In genomic region chr6:125074120-125074519, GRCh38 we compare ENCODE assay signal across 32 cellular contexts.
DNase-seq lines count a peak whose midpoint lies in the region; ATAC-seq, FAIRE-seq and TF ChIP-seq lines count a peak whose summit lies in the region.
"Had no signal": no experiment of that assay in that cellular context is flagged by ENCODE, and none has a peak within 500 bp of the region (broad histone marks: within the 10 kb centered on the region; RNA-seq: fewer than 3 reads in every experiment).

No MANE protein-coding gene starts in this region.

- H3K79me2 ChIP-seq in K562 (ENCODE audit: control insufficient read depth, insufficient read depth, low read length), result peaks cover 15% of the 10 kb centered on the region; the same call in 2 of the 3 replicates

- no peak for FAIRE-seq in K562 (lab: Jason Lieb, UNC)
- FAIRE-seq: A204.1, A549 had no signal

- H3K4me3 Mint-ChIP-seq in type B pancreatic cell, result no peak overlapping the region
- H3K4me3 Mint-ChIP-seq in stimulated activated memory B cell treated with anti-CD40 and anti-IgM and Interleukin-4, amounts not matched to agents 10 μg/mL and 1 μg/mL and 100 μg/mL, for 72 hours, result no peak overlapping the region
- H3K4me3 Mint-ChIP-seq: B cell; CD14-positive monocyte; CD4-positive, alpha-beta memory T cell; CD4-positive, alpha-beta T cell; CD4-positive, CD25-positive, alpha-beta regulatory T cell; CD8-positive, alpha-beta memory T cell; CD8-positive, alpha-beta T cell had no signal

- no peaks in the 10 kb centered on the region for H3K9me3 ChIP-seq in K562 (replicated peaks; ENCODE audit: control insufficient read depth, insufficient read depth, low read depth, low read length)
- H3K9me3 ChIP-seq: A549, BE2C, BLaER1, Caco-2 had no signal

- no peaks in the 10 kb centered on the region for H3K9me3 Mint-ChIP-seq in type B pancreatic cell
- H3K9me3 Mint-ChIP-seq in stimulated activated memory B cell treated with anti-CD40 and anti-IgM and Interleukin-4, amounts not matched to agents 10 μg/mL and 1 μg/mL and 100 μg/mL, for 72 hours, result peaks cover 3% of the 10 kb centered on the region
- H3K9me3 Mint-ChIP-seq: CD14-positive monocyte; CD4-positive, alpha-beta T cell; CD8-positive, alpha-beta memory T cell; CD8-positive, alpha-beta T cell had no signal

- H3K27me3 ChIP-seq in K562 (ENCODE audit: control insufficient read depth in 2 of 2, insufficient read depth in 2 of 2, low read length in 2 of 2), result no peaks in the 10 kb centered on the region
- H3K27me3 ChIP-seq: BE2C; BLaER1; BLaER1 treated with 17β-estradiol and CSF1 and Interleukin-3, amounts not matched to agents 10 nM and 100 nM had no signal

- ATAC-seq in K562, result no peak
- no peak for ATAC-seq in stimulated activated memory B cell treated with anti-CD40 and anti-IgM and Interleukin-4, amounts not matched to agents 10 μg/mL and 1 μg/mL and 100 μg/mL, for 72 hours
- ATAC-seq: A549; CD8-positive, alpha-beta T cell had no signal

- H3K9ac ChIP-seq in K562 (ENCODE audit: insufficient read depth in 1 of 2, low read depth in 2 of 2, low read length in 2 of 2), result no peak overlapping the region
- H3K9ac ChIP-seq: BLaER1; BLaER1 treated with 17β-estradiol and CSF1 and Interleukin-3, amounts not matched to agents 10 nM and 100 nM had no signal

- no peak overlapping the region for H3K27ac ChIP-seq in K562 (ENCODE audit: extremely low read depth, low read depth, low read length)
- H3K27ac ChIP-seq: 22Rv1; A549; BLaER1; BLaER1 treated with 17β-estradiol and CSF1 and Interleukin-3, amounts not matched to agents 10 nM and 100 nM; C4-2B had no signal

- H3K36me3 Mint-ChIP-seq in type B pancreatic cell, result peaks cover 17% of the 10 kb centered on the region
- no peaks in the 10 kb centered on the region for H3K36me3 Mint-ChIP-seq in stimulated activated memory B cell treated with anti-CD40 and anti-IgM and Interleukin-4, amounts not matched to agents 10 μg/mL and 1 μg/mL and 100 μg/mL, for 72 hours
- H3K36me3 Mint-ChIP-seq: CD4-positive, alpha-beta memory T cell; CD4-positive, CD25-positive, alpha-beta regulatory T cell; CD8-positive, alpha-beta memory T cell; CD8-positive, alpha-beta T cell had no signal

- H3K36me3 ChIP-seq in K562 (ENCODE audit: control insufficient read depth, insufficient read depth, low read length), result peaks cover 56% of the 10 kb centered on the region
- H3K36me3 ChIP-seq: BE2C; BLaER1; BLaER1 treated with 17β-estradiol and CSF1 and Interleukin-3, amounts not matched to agents 10 nM and 100 nM had no signal

- H3K27ac Mint-ChIP-seq in type B pancreatic cell, result peak overlapping the region; percentile 13
- no peak overlapping the region for H3K27ac Mint-ChIP-seq in stimulated activated memory B cell treated with anti-CD40 and anti-IgM and Interleukin-4, amounts not matched to agents 10 μg/mL and 1 μg/mL and 100 μg/mL, for 72 hours
- H3K27ac Mint-ChIP-seq: B cell; CD14-positive monocyte; CD4-positive, alpha-beta memory T cell; CD4-positive, alpha-beta T cell; CD4-positive, CD25-positive, alpha-beta regulatory T cell; CD8-positive, alpha-beta memory T cell; CD8-positive, alpha-beta T cell had no signal

- no peaks in the 10 kb centered on the region for H3K4me1 Mint-ChIP-seq in type B pancreatic cell (ENCODE audit: unreplicated experiment)
- no peaks in the 10 kb centered on the region for H3K4me1 Mint-ChIP-seq in stimulated activated memory B cell treated with anti-CD40 and anti-IgM and Interleukin-4, amounts not matched to agents 10 μg/mL and 1 μg/mL and 100 μg/mL, for 72 hours
- H3K4me1 Mint-ChIP-seq: B cell; CD14-positive monocyte; CD4-positive, alpha-beta memory T cell; CD4-positive, CD25-positive, alpha-beta regulatory T cell; CD8-positive, alpha-beta memory T cell had no signal

- no peaks in the 10 kb centered on the region for H3K27me3 Mint-ChIP-seq in type B pancreatic cell
- H3K27me3 Mint-ChIP-seq in stimulated activated memory B cell treated with anti-CD40 and anti-IgM and Interleukin-4, amounts not matched to agents 10 μg/mL and 1 μg/mL and 100 μg/mL, for 72 hours, result no peaks in the 10 kb centered on the region
- H3K27me3 Mint-ChIP-seq: B cell; CD4-positive, alpha-beta T cell; CD4-positive, CD25-positive, alpha-beta regulatory T cell had no signal

- TF ChIP-seq POLR2A in K562 (conservative IDR thresholded peaks at IDR 0.05), result no peak

- no peak overlapping the region for H3K4me3 ChIP-seq in K562
- H3K4me3 ChIP-seq: A549; BLaER1; BLaER1 treated with 17β-estradiol and CSF1 and Interleukin-3, amounts not matched to agents 10 nM and 100 nM had no signal

- TF ChIP-seq RAD21 in K562 (CRISPR knock-in tag; conservative IDR thresholded peaks at IDR 0.05 in 1 of 2, IDR thresholded peaks at IDR 0.05 in 1 of 2), result no peak

- POLR2A ChIA-PET in K562 (lab: Yijun Ruan, JAX), result interaction anchor here (1.0 kb wide), 1 partner anchor 9 kb away, joined by 3 read pairs; no protein-coding TSS in a partner anchor

- intact Hi-C loops in K562 (cut with micrococcal nuclease), result no loop called here

- H4K20me1 ChIP-seq in K562 (replicated peaks; ENCODE audit: control insufficient read depth, insufficient read depth, low read length), result no peaks in the 10 kb centered on the region
- H4K20me1 ChIP-seq: BLaER1; BLaER1 treated with 17β-estradiol and CSF1 and Interleukin-3, amounts not matched to agents 10 nM and 100 nM had no signal

- in situ Hi-C loops in K562 (cut with MboI), result no loop called here

- CTCF ChIA-PET in K562 (lab: Yijun Ruan, JAX; ENCODE audit: low intra/inter-chr PET ratio), result no interaction called here

- H3K4me2 ChIP-seq in K562 (ENCODE audit: insufficient read depth, low read length), result no peak overlapping the region
- H3K4me2 ChIP-seq: A549; BLaER1; BLaER1 treated with 17β-estradiol and CSF1 and Interleukin-3, amounts not matched to agents 10 nM and 100 nM had no signal

- DNase-seq in K562 (ENCODE audit: extremely low read depth in 1 of 4, low spot score in 3 of 4), result no peak
- no peak for DNase-seq in type B pancreatic cell (ENCODE audit: extremely low spot score, unreplicated experiment)
- no peak for DNase-seq in medulla oblongata (ENCODE audit: extremely low spot score)
- DNase-seq: 8988T; ACHN; AML-193; BE2C; C1 segment of cervical spinal cord; Caco-2; Calu3; CD4-positive, alpha-beta memory T cell; CD4-positive, alpha-beta T cell; CD4-positive, CD25-positive, alpha-beta regulatory T cell; CD8-positive, alpha-beta memory T cell; CD8-positive, alpha-beta T cell; COR-L47; DMS 273 treated with DMSO at 0.1 percent for 48 hours; DMS153; DMS53; DMS79; DMS79 treated with DMSO at 0.1 percent for 48 hours; DND-41; EL had no signal

- WGBS in K562 (ENCODE audit: insufficient coverage, low coverage, missing lambda C conversion rate), result 75% methylated on average over 3 of the region's 3 CpGs

- H3K9me1 ChIP-seq in K562 (ENCODE audit: control insufficient read depth, insufficient read depth, low read length), result no peaks in the 10 kb centered on the region

- peaks cover 3 to 17% of the 10 kb centered on the region in 2 experiments; a peak in 3 of 5 replicates for H3K4me1 ChIP-seq in K562 (replicated peaks in 1 of 2; ENCODE audit: control insufficient read depth in 2 of 2, insufficient read depth in 2 of 2, low read length in 2 of 2)
- H3K4me1 ChIP-seq: A549, BE2C, BLaER1, Caco-2 had no signal

- no peak for TF ChIP-seq EP300 in K562 (IDR thresholded peaks at IDR 0.05; ENCODE audit: low read length)

- no TSS peak for BruUV-seq in K562 (replicated peaks; lab: Mats Ljungman, UMichigan)

- TF ChIP-seq CTCF in K562 (IDR thresholded peaks at IDR 0.05 in 2 of 3, conservative IDR thresholded peaks at IDR 0.05 in 1 of 3; ENCODE audit: insufficient read depth in 2 of 3, low read depth in 1 of 3, low read length in 3 of 3) (no peak), type B pancreatic cell (conservative IDR thresholded peaks at IDR 0.05) (no peak)

- no peak overlapping the region for H2AFZ ChIP-seq in K562 (ENCODE audit: low read depth, low read length)

TF ChIP-seq in K562, 482 proteins besides CTCF, POLR2A, EP300 and RAD21:
- no peak for TF ChIP-seq SAFB (IDR thresholded peaks at IDR 0.05; ENCODE audit: borderline replicate concordance, low read depth, low read length)
- no peak for TF ChIP-seq ZNF140 (CRISPR knock-in tag; IDR thresholded peaks at IDR 0.05)
- TF ChIP-seq DLX4 (CRISPR knock-in tag; IDR thresholded peaks at IDR 0.05), result no peak
- TF ChIP-seq DACH1 (IDR thresholded peaks at IDR 0.05; ENCODE audit: partially characterized antibody), result peak; percentile 97
- peak; percentile 79 for TF ChIP-seq ZBTB2 (IDR thresholded peaks at IDR 0.05)
- no peak for TF ChIP-seq ESRRB (CRISPR knock-in tag; IDR thresholded peaks at IDR 0.05; ENCODE audit: borderline replicate concordance)
